Comparison of ENCODE assay signal across 8 cellular contexts in the genomic region with DNA sequence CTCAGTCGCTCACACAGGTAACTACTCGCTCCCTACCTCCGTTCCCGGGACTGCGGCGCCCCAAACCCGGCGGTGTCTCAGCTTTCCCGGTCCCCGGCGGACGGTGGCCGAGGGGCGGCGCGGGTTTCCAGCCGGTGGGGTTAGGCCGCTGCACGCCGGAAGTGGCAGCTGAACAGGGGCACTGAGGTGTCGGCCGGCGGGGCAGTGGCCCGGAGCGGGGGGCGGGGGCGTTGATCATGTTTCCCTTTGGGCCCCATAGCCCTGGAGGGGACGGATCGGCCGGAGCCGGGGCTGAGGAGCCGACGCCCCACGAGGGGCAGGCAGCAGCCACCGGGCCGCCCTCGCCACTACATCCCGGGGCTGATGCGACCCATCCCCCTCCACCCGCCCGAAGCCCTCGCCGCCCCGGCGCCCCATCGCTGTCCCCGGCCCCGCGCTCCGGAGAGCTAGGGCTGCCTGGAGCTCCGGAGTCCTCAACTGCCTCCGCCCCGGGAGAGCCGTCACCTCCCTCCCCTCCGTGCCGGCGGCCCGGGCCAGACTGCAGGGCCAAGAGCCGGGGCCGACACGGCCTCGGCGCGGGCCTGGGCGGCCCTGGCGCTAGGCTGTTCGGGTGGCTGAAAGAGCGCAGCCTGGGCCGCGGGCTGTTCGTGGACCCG.
A peak's percentile ranks its signal among the peaks of the same experiment; 100 is the strongest.
DNase-seq lines count a peak whose midpoint lies in the region; ATAC-seq and TF ChIP-seq lines count a peak whose summit lies in the region.

A gene with protein sequence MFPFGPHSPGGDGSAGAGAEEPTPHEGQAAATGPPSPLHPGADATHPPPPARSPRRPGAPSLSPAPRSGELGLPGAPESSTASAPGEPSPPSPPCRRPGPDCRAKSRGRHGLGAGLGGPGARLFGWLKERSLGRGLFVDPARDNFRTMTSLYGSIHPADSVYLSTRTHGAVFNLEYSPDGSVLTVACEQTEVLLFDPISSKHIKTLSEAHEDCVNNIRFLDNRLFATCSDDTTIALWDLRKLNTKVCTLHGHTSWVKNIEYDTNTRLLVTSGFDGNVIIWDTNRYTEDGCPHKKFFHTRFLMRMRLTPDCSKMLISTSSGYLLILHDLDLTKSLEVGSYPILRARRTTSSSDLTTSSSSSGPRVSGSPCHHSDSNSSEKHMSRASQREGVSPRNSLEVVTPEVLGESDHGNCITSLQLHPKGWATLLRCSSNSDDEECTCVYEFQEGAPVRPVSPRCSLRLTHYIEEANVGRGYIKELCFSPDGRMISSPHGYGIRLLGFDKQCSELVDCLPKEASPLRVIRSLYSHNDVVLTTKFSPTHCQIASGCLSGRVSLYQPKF (plus strand): TSS at position 167 of the 656 bp plus-strand sequence. CDS start 70 bp downstream, at position 237.

- TF ChIP-seq CTCF in AG09309 (IDR thresholded peaks at IDR 0.05; ENCODE audit: control insufficient read depth, insufficient read depth, low read depth, low read length, missing control alignments) (no peak), coronary artery (IDR thresholded peaks at IDR 0.05) (no peak)

- ATAC-seq in GM18868 (IDR thresholded peaks at IDR 0.05; ENCODE audit: unreplicated experiment) (peak; percentile 81), HG03103 (IDR thresholded peaks at IDR 0.05; ENCODE audit: low read depth, unreplicated experiment) (peak; percentile 73)

- H3K27ac ChIP-seq in coronary artery: peak within 1 kb of the TSS; percentile 81 to 95

- peak within 1 kb of the TSS; percentile 82 for H3K4me3 ChIP-seq in AG09309 (ENCODE audit: control insufficient read depth, low read depth, low read length)
- peak within 1 kb of the TSS; percentile 88 for H3K4me3 ChIP-seq in coronary artery

- DNase-seq in AG09309 (ENCODE audit: low read depth): peak; percentile 35
- peak; percentile 86 for DNase-seq in NCI-H345 (lab: John Stamatoyannopoulos, UW)
- DNase-seq in activated CD4-positive, alpha-beta T cell treated with anti-CD3 and anti-CD28 coated beads for 48 hours: peak; percentile 93
- DNase-seq in coronary artery (ENCODE audit: low spot score): peak; percentile 89
- DNase-seq in left kidney (ENCODE audit: low read depth, low spot score): peak; percentile 95
- DNase-seq in stimulated activated CD4-positive, alpha-beta T cell treated with anti-CD3 and anti-CD28 coated beads, Interleukin-2, amount 100 ng/mL, for 24 hours: peak; percentile 92

Comparison
In these comparisons a context has a peak if more than half of its experiments do, and no peak if none do; other contexts are left out.
1. Peak in every context shown above with its lines: DNase-seq, ATAC-seq, H3K4me3 ChIP-seq and H3K27ac ChIP-seq.
2. DNase-seq: peak in every context shown above with its lines; median percentile 95 in left kidney; 93 in activated CD4-positive, alpha-beta T cell treated with anti-CD3 and anti-CD28 coated beads for 48 hours; 92 in stimulated activated CD4-positive, alpha-beta T cell treated with anti-CD3 and anti-CD28 coated beads, Interleukin-2, amount 100 ng/mL, for 24 hours; 89 in coronary artery; 86 in NCI-H345; 35 in AG09309.